In the genomic region with DNA sequence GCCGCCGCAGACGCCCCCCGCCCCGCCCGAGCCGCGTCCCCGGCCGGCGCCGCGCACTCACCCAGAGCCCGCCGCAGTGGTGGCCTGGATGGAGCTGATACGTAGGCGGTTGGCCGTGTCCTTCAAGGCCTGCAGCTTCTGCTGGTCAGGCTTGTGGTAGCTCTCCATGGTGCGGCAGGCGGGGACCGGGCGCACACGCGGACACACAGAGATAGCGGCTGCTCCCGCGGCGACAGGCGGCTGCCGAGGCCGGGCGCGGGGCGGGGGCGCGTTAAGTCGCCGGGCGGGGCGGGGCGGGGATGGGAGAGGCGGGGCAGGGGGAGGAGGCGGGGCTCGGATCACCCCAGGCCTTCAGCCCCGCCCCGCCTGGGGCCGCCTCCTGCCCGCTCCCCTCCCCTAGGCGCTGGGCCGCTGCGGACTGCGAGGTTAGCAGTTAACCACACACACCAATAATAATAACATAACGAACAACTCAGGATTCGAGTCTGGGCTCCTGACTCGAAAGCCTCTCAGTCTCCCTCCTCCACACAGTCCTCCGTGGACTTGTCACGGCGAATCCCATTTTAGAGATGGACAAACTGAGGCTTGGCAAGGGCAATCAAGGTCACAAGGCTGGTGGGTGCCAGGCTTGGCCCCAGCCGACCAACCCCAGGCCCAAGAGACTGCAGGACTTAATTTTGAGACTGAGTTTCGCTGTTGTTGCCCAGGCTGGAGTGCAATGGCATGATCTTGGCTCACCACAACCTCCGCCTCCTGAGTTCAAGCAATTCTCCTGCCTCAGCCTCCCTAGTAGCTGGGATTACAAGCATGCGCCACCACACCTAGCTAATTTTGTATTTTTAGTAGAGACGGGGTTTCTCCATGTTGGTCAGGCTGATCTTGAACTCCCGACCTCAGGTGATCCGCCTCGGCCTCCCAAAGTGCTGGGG, we compare ENCODE assay signal across 8 cellular contexts. TPM values are rescaled to one million over a fixed set of nuclear protein-coding genes. Genes with fewer than 3 reads are reported as not detected.
DNase-seq lines count a peak whose midpoint lies in the region; ATAC-seq and TF ChIP-seq lines count a peak whose summit lies in the region.

A gene with protein sequence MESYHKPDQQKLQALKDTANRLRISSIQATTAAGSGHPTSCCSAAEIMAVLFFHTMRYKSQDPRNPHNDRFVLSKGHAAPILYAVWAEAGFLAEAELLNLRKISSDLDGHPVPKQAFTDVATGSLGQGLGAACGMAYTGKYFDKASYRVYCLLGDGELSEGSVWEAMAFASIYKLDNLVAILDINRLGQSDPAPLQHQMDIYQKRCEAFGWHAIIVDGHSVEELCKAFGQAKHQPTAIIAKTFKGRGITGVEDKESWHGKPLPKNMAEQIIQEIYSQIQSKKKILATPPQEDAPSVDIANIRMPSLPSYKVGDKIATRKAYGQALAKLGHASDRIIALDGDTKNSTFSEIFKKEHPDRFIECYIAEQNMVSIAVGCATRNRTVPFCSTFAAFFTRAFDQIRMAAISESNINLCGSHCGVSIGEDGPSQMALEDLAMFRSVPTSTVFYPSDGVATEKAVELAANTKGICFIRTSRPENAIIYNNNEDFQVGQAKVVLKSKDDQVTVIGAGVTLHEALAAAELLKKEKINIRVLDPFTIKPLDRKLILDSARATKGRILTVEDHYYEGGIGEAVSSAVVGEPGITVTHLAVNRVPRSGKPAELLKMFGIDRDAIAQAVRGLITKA (minus strand): TSS at position 248 of the 929 bp plus-strand sequence. CDS start 80 bp downstream, at position 168.

- peak; percentile 36 for ATAC-seq in GM18858 (IDR thresholded peaks at IDR 0.05; ENCODE audit: unreplicated experiment)
- ATAC-seq in HG03095 (IDR thresholded peaks at IDR 0.05; ENCODE audit: unreplicated experiment): peak; percentile 63
- ATAC-seq in left lobe of liver: peak; percentile 84

- intact Hi-C loops in activated CD4-positive, alpha-beta T cell treated with anti-CD3 and anti-CD28 coated beads, Interleukin-2, amount 10 ng/mL, durations not matched to agents 24 days and 14 days (cut with micrococcal nuclease): loop anchor here (1.0 to 2.0 kb wide), 4 partner anchors 31 to 126 kb away; a partner anchor contains a TSS

- H3K27ac Mint-ChIP-seq in activated CD4-positive, alpha-beta T cell treated with anti-CD3 and anti-CD28 coated beads, Interleukin-2, amount 10 ng/mL, durations not matched to agents 24 days and 14 days: peak within 1 kb of the TSS; percentile 93

- TF ChIP-seq CTCF in coronary artery (IDR thresholded peaks at IDR 0.05): no peak

- in situ Hi-C loops in ACHN (cut with HindIII; ENCODE audit: low pct_ligation_motif_present, low pct_unique_long_range_greater_than_20kb, low sequenced_read_pairs): no loop called here

- peak within 1 kb of the TSS; percentile 98 for H3K4me3 ChIP-seq in coronary artery

- H3K4me3 Mint-ChIP-seq in activated CD4-positive, alpha-beta T cell treated with anti-CD3 and anti-CD28 coated beads, Interleukin-2, amount 10 ng/mL, durations not matched to agents 24 days and 14 days: peak within 1 kb of the TSS; percentile 98

- H3K36me3 Mint-ChIP-seq in activated CD4-positive, alpha-beta T cell treated with anti-CD3 and anti-CD28 coated beads, Interleukin-2, amount 10 ng/mL, durations not matched to agents 24 days and 14 days (ENCODE audit: low read depth): peaks cover 24% of the 10 kb centered on the region

- H3K4me1 Mint-ChIP-seq in activated CD4-positive, alpha-beta T cell treated with anti-CD3 and anti-CD28 coated beads, Interleukin-2, amount 10 ng/mL, durations not matched to agents 24 days and 14 days: peaks cover 30% of the 10 kb centered on the region

- no peaks in the 10 kb centered on the region for H3K9me3 Mint-ChIP-seq in activated CD4-positive, alpha-beta T cell treated with anti-CD3 and anti-CD28 coated beads, Interleukin-2, amount 10 ng/mL, durations not matched to agents 24 days and 14 days

- peak; percentile 78 for DNase-seq in ACHN
- peak; percentile 27 for DNase-seq in NCI-H446 treated with DMSO at 0.1 percent for 48 hours (lab: John Stamatoyannopoulos, UW)
- DNase-seq in activated CD4-positive, alpha-beta T cell treated with anti-CD3 and anti-CD28 coated beads, Interleukin-2, amount 10 ng/mL, durations not matched to agents 24 days and 14 days: peak; percentile 95
- peak; percentile 88 for DNase-seq in coronary artery (ENCODE audit: low spot score)
- DNase-seq in left lobe of liver (ENCODE audit: low spot score): peak; percentile 89
- DNase-seq in stimulated activated CD4-positive, alpha-beta T cell treated with anti-CD3 and anti-CD28 coated beads, Interleukin-2, amount 100 ng/mL, for 24 hours: peak; percentile 84 to 86

- H3K27me3 Mint-ChIP-seq in activated CD4-positive, alpha-beta T cell treated with anti-CD3 and anti-CD28 coated beads, Interleukin-2, amount 10 ng/mL, durations not matched to agents 24 days and 14 days: peaks cover 2% of the 10 kb centered on the region

- peak within 1 kb of the TSS; percentile 48 to 95 for H3K27ac ChIP-seq in coronary artery

RNA-seq across cellular contexts. Expression of the gene that starts here (rescaled TPM):
- 377 and 379 TPM in 2 replicates for total RNA-seq in activated CD4-positive, alpha-beta T cell treated with anti-CD3 and anti-CD28 coated beads, Interleukin-2, amount 10 ng/mL, durations not matched to agents 24 days and 14 days
- 109 TPM for total RNA-seq in left lobe of liver

Comparison
In these comparisons a context has a peak if more than half of its experiments do, and no peak if none do; other contexts are left out.
1. Peak in every context shown above with its lines: DNase-seq, ATAC-seq, H3K4me3 ChIP-seq and H3K27ac ChIP-seq.
2. DNase-seq: peak in every context shown above with its lines; median percentile 95 in activated CD4-positive, alpha-beta T cell treated with anti-CD3 and anti-CD28 coated beads, Interleukin-2, amount 10 ng/mL, durations not matched to agents 24 days and 14 days; 89 in left lobe of liver; 88 in coronary artery; 85 in stimulated activated CD4-positive, alpha-beta T cell treated with anti-CD3 and anti-CD28 coated beads, Interleukin-2, amount 100 ng/mL, for 24 hours; 78 in ACHN; 27 in NCI-H446 treated with DMSO at 0.1 percent for 48 hours.